ENCODE assay signal across 16 cellular contexts in genomic region chr11:112195906-112196305, GRCh38. TPM values are rescaled to one million over a fixed set of nuclear protein-coding genes. Genes with fewer than 3 reads are reported as not detected.
A peak's percentile ranks its signal among the peaks of the same experiment; 100 is the strongest.
DNase-seq lines count a peak whose midpoint lies in the region; ATAC-seq and TF ChIP-seq lines count a peak whose summit lies in the region.
"Had no signal": no experiment of that assay in that cellular context is flagged by ENCODE, and none has a peak within 500 bp of the region (broad histone marks: within the 10 kb centered on the region; RNA-seq: fewer than 3 reads in every experiment).

No MANE protein-coding gene starts in this region.

- H3K4me1 Mint-ChIP-seq in CD14-positive monocyte: peaks cover 33% of the 10 kb centered on the region
- H3K4me1 Mint-ChIP-seq: GM23338 had no signal

- intact Hi-C loops in CD14-positive monocyte (cut with micrococcal nuclease): no loop called here

- DNase-seq in AG10803 (ENCODE audit: low read depth) (peak; percentile 47), LoVo (ENCODE audit: low spot score) (peak; percentile 46), cardiac fibroblast (ENCODE audit: low read depth in 2 of 2) (peak; percentile 23), left kidney (ENCODE audit: low read depth, low spot score) (peak; percentile 56), CD14-positive monocyte (ENCODE audit: low spot score) (no peak), NCI-H1105 treated with DMSO at 0.1 percent for 48 hours (lab: John Stamatoyannopoulos, UW) (no peak), NCI-H446 treated with DMSO at 0.1 percent for 48 hours (lab: John Stamatoyannopoulos, UW) (no peak)
- DNase-seq: activated CD8-positive, alpha-beta memory T cell treated with anti-CD3 and anti-CD28 coated beads for 24 hours; BE2C; cortex of kidney; NCI-H1092 treated with DMSO at 0.1 percent for 48 hours; right lobe of liver had no signal

- no peak overlapping the region for H3K4me3 Mint-ChIP-seq in CD14-positive monocyte
- H3K4me3 Mint-ChIP-seq: GM23338, type B pancreatic cell had no signal

- no peak for TF ChIP-seq CTCF in AG10803 (conservative IDR thresholded peaks at IDR 0.05; ENCODE audit: low read length)
- TF ChIP-seq CTCF in cardiac fibroblast (IDR thresholded peaks at IDR 0.05; ENCODE audit: low read depth, low read length): no peak
- no peak for TF ChIP-seq CTCF in CD14-positive monocyte (IDR thresholded peaks at IDR 0.05)

- peaks cover 0 to 4% (median 0%) of the 10 kb centered on the region in 7 donors for H3K9me3 Mint-ChIP-seq in CD14-positive monocyte
- H3K9me3 Mint-ChIP-seq: activated T-helper 2 cell treated with anti-CD3 and anti-CD28 coated beads, Interferon-gamma antibody, Interleukin-2, Interleukin-4, amounts not matched to agents 10 μg/mL and 5 μg/mL and 100 μg/mL, durations not matched to agents 14 hours and 24 hours and 36 hours; GM23338; type B pancreatic cell had no signal

- H3K36me3 Mint-ChIP-seq in CD14-positive monocyte: no peaks in the 10 kb centered on the region
- H3K36me3 Mint-ChIP-seq: type B pancreatic cell had no signal

- no peak overlapping the region for H3K4me3 ChIP-seq in AG10803 (ENCODE audit: low read length)
- H3K4me3 ChIP-seq in cardiac fibroblast (replicated peaks in 1 of 2; ENCODE audit: low read depth in 2 of 2, low read length in 2 of 2): no peak overlapping the region
- H3K4me3 ChIP-seq: GM23338, right lobe of liver had no signal

- no peak overlapping the region for H3K27ac Mint-ChIP-seq in CD14-positive monocyte
- H3K27ac Mint-ChIP-seq: activated T-helper 2 cell treated with anti-CD3 and anti-CD28 coated beads, Interferon-gamma antibody, Interleukin-2, Interleukin-4, amounts not matched to agents 10 μg/mL and 5 μg/mL and 100 μg/mL, durations not matched to agents 14 hours and 24 hours and 36 hours; GM23338; type B pancreatic cell had no signal

- H3K27me3 Mint-ChIP-seq in CD14-positive monocyte (ENCODE audit: low read depth in 3 of 3): no peaks in the 10 kb centered on the region

- ATAC-seq in HG02798 (IDR thresholded peaks at IDR 0.05; ENCODE audit: poor library complexity, unreplicated experiment): no peak
- ATAC-seq: GM23338 had no signal

RNA-seq across cellular contexts. Expression of gene BCO2, which starts 20.6 kb away (rescaled TPM):
- under 1 TPM in 1 of 2 donors, not detected in 1; 0.20 TPM for polyA plus RNA-seq in CD14-positive monocyte

RNA-seq across cellular contexts. Expression of gene TEX12, which starts 28.7 kb away (rescaled TPM):
- not detected for polyA plus RNA-seq in CD14-positive monocyte

RNA-seq across cellular contexts. Expression of gene PTS, which starts 30.3 kb away (rescaled TPM):
- 10 to 100 TPM; 11.8 to 14.0 TPM for polyA plus RNA-seq in CD14-positive monocyte

RNA-seq across cellular contexts. Expression of gene IL18, which starts 32.0 kb away (rescaled TPM):
- 10 to 100 TPM; 11.7 to 16.2 TPM for polyA plus RNA-seq in CD14-positive monocyte

Comparison
In these comparisons a context has a peak if more than half of its experiments do, and no peak if none do; other contexts are left out.
1. DNase-seq: peak in AG10803 (single experiment), LoVo (single experiment), cardiac fibroblast (2 of 2) and left kidney (single experiment); none in CD14-positive monocyte (single experiment), NCI-H1105 treated with DMSO at 0.1 percent for 48 hours (single experiment) and NCI-H446 treated with DMSO at 0.1 percent for 48 hours (single experiment).